ENCODE assay signal across 11 cellular contexts in genomic region chrX:33339219-33339618, GRCh38.
A peak's percentile ranks its signal among the peaks of the same experiment; 100 is the strongest.
DNase-seq lines count a peak whose midpoint lies in the region; ATAC-seq and TF ChIP-seq lines count a peak whose summit lies in the region.
"Had no signal": no experiment of that assay in that cellular context is flagged by ENCODE, and none has a peak within 500 bp of the region (broad histone marks: within the 10 kb centered on the region; RNA-seq: fewer than 3 reads in every experiment).

No MANE protein-coding gene starts in this region.

- no peaks in the 10 kb centered on the region for H3K9me1 ChIP-seq in IMR-90 (ENCODE audit: insufficient read depth, low read length)

- TF ChIP-seq CTCF in IMR-90 (conservative IDR thresholded peaks at IDR 0.05; ENCODE audit: low read depth, low read length) (no peak), hepatocyte (IDR thresholded peaks at IDR 0.05; ENCODE audit: poor library complexity) (peak; percentile 23)

- H4K91ac ChIP-seq in IMR-90 (ENCODE audit: insufficient read depth, low read depth, low read length), result no peak overlapping the region

- no peaks in the 10 kb centered on the region for H3K9me2 ChIP-seq in hepatocyte (replicated peaks; ENCODE audit: insufficient read depth)

- ATAC-seq in IMR-90 (ENCODE audit: low read depth) (peak; percentile 42), HG03159 (IDR thresholded peaks at IDR 0.05; ENCODE audit: unreplicated experiment) (no peak)

- no peak overlapping the region for H2BK20ac ChIP-seq in IMR-90 (ENCODE audit: low read depth, low read length)

- H3K4me2 ChIP-seq in IMR-90 (ENCODE audit: low read depth, low read length) (peak overlapping the region; percentile 79), hepatocyte (peak overlapping the region; percentile 69)

- no peaks in the 10 kb centered on the region for H3K79me2 ChIP-seq in hepatocyte

- in situ Hi-C loops in IMR-90 (cut with MboI; ENCODE audit: low sequenced_read_pairs), result loop anchor here (10.0 kb wide), 1 partner anchor 804 kb away; no protein-coding TSS in a partner anchor

- H3K56ac ChIP-seq in IMR-90 (ENCODE audit: extremely low read depth, insufficient read depth, low read length), result no peak overlapping the region

- H3K79me1 ChIP-seq in IMR-90 (ENCODE audit: low read depth in 1 of 2, low read length in 2 of 2), result no peaks in the 10 kb centered on the region

- no peaks in the 10 kb centered on the region for H3K9me3 ChIP-seq in IMR-90 (ENCODE audit: control insufficient read depth, insufficient read depth, low read length)
- H3K9me3 ChIP-seq in hepatocyte (ENCODE audit: low read depth), result no peaks in the 10 kb centered on the region
- H3K9me3 ChIP-seq in stomach smooth muscle (ENCODE audit: control insufficient read depth in 2 of 2, low read length in 2 of 2), result no peaks in the 10 kb centered on the region

- no peaks in the 10 kb centered on the region for H3K4me1 ChIP-seq in IMR-90 (ENCODE audit: control insufficient read depth, insufficient read depth, low read length)
- no peaks in the 10 kb centered on the region for H3K4me1 ChIP-seq in hepatocyte (ENCODE audit: insufficient read depth)
- H3K4me1 ChIP-seq in stomach smooth muscle (ENCODE audit: control insufficient read depth, insufficient read depth, low read length), result no peaks in the 10 kb centered on the region

- H3K4me3 Mint-ChIP-seq in activated naive CD8-positive, alpha-beta T cell treated with anti-CD3 and anti-CD28 coated beads for 36 hours, result no peak overlapping the region
- H3K4me3 Mint-ChIP-seq: activated naive CD4-positive, alpha-beta T cell treated with anti-CD3 and anti-CD28 coated beads, Interleukin-2, amount 50 U/mL, for 24 hours had no signal

- no peaks in the 10 kb centered on the region for H3K4me1 Mint-ChIP-seq in activated naive CD8-positive, alpha-beta T cell treated with anti-CD3 and anti-CD28 coated beads for 36 hours
- H3K4me1 Mint-ChIP-seq: activated naive CD4-positive, alpha-beta T cell treated with anti-CD3 and anti-CD28 coated beads, Interleukin-2, amount 50 U/mL, for 24 hours had no signal

- no peak overlapping the region for H4K5ac ChIP-seq in IMR-90 (ENCODE audit: low read depth, low read length)

- TF ChIP-seq POLR2A in IMR-90 (IDR thresholded peaks at IDR 0.05; ENCODE audit: low read depth, low read length), result no peak

- POLR2A ChIA-PET in IMR-90 (lab: Charles Lee; ENCODE audit: unreplicated experiment), result no interaction called here

- no peak overlapping the region for H2AK9ac ChIP-seq in IMR-90 (replicated peaks; ENCODE audit: low read depth, low read length, poor library complexity)

- intact Hi-C loops in IMR-90 (cut with micrococcal nuclease), result loop anchor here (5.0 kb wide), 1 partner anchor 127 kb away; the partner anchor contains the start of gene DMD

- DNase-seq in IMR-90 (peak; percentile 16), SHP77 treated with DMSO at 0.1 percent for 48 hours (lab: John Stamatoyannopoulos, UW) (peak; percentile 54), hepatocyte (ENCODE audit: low spot score) (peak; percentile 10), mesenteric fat pad (ENCODE audit: low spot score) (no peak), SW 1271 (lab: John Stamatoyannopoulos, UW) (no peak)
- DNase-seq in activated naive CD8-positive, alpha-beta T cell treated with anti-CD3 and anti-CD28 coated beads for 36 hours, result no peak
- DNase-seq: activated CD4-positive, alpha-beta T cell treated with anti-CD3 and anti-CD28 coated beads, Interleukin-2, amount 50 U/mL, for 1 hour; T-helper 1 cell had no signal

- H2BK5ac ChIP-seq in IMR-90 (ENCODE audit: low read depth, low read length, poor library complexity, severe bottlenecking), result no peak overlapping the region

- H3K14ac ChIP-seq in IMR-90 (replicated peaks; ENCODE audit: low read depth, low read length), result no peak overlapping the region

- no peaks in the 10 kb centered on the region for H3K9me3 Mint-ChIP-seq in activated naive CD8-positive, alpha-beta T cell treated with anti-CD3 and anti-CD28 coated beads for 36 hours
- H3K9me3 Mint-ChIP-seq: activated naive CD4-positive, alpha-beta T cell treated with anti-CD3 and anti-CD28 coated beads, Interleukin-2, amount 50 U/mL, for 24 hours had no signal

- H3K18ac ChIP-seq in IMR-90 (ENCODE audit: low read depth, low read length), result no peak overlapping the region

- H3K9ac ChIP-seq in IMR-90 (ENCODE audit: low read depth, low read length), result no peak overlapping the region
- peak overlapping the region in 1 of 2 donors; percentile 28 for H3K9ac ChIP-seq in stomach smooth muscle (ENCODE audit: low read length in 2 of 2)

- CTCF ChIA-PET in IMR-90 (lab: Yijun Ruan, JAX), result interaction anchor here (0.5 kb wide), 1 partner anchor 124 kb away, joined by 6 read pairs; no protein-coding TSS in a partner anchor

- no peak overlapping the region for H2BK120ac ChIP-seq in IMR-90 (ENCODE audit: low read depth, low read length)

- TF ChIP-seq RAD21 in IMR-90 (IDR thresholded peaks at IDR 0.05; ENCODE audit: low read length), result no peak

- no peak overlapping the region for H2AK5ac ChIP-seq in IMR-90 (ENCODE audit: low read depth, low read length)

- WGBS in IMR-90 (ENCODE audit: extremely low coverage in 2 of 2, insufficient read length in 1 of 2), 2 experiments, result 52% methylated on average over 6 of the region's 9 CpGs; no CpG with 5 or more reads in 1 of the 2 experiments
- 18% methylated on average over 9 of the region's 9 CpGs for WGBS in hepatocyte (ENCODE audit: low lambda C conversion rate, missing lambda C conversion rate)

- no peak overlapping the region for H2AFZ ChIP-seq in IMR-90 (replicated peaks; ENCODE audit: low read length, poor library complexity)
- H2AFZ ChIP-seq in hepatocyte, result peak overlapping the region; percentile 47

- no peaks in the 10 kb centered on the region for H3K27me3 Mint-ChIP-seq in activated naive CD8-positive, alpha-beta T cell treated with anti-CD3 and anti-CD28 coated beads for 36 hours
- H3K27me3 Mint-ChIP-seq: activated naive CD4-positive, alpha-beta T cell treated with anti-CD3 and anti-CD28 coated beads, Interleukin-2, amount 50 U/mL, for 24 hours had no signal

- dilution Hi-C loops in IMR-90 (cut with HindIII; ENCODE audit: low sequenced_read_pairs, unreplicated experiment), result no loop called here

- H3K27me3 ChIP-seq in IMR-90 (ENCODE audit: control insufficient read depth, insufficient read depth, low read length) (no peaks in the 10 kb centered on the region), hepatocyte (no peaks in the 10 kb centered on the region), stomach smooth muscle (ENCODE audit: control insufficient read depth in 1 of 2, insufficient read depth in 2 of 2, low read length in 2 of 2) (no peaks in the 10 kb centered on the region)

- H3K36me3 ChIP-seq in IMR-90 (ENCODE audit: control insufficient read depth, insufficient read depth, low read length) (no peaks in the 10 kb centered on the region), hepatocyte (replicated peaks; ENCODE audit: insufficient read depth, low read depth) (no peaks in the 10 kb centered on the region), stomach smooth muscle (ENCODE audit: control insufficient read depth in 2 of 2, insufficient read depth in 2 of 2, low read length in 2 of 2) (no peaks in the 10 kb centered on the region)

- H3K27ac Mint-ChIP-seq in activated naive CD8-positive, alpha-beta T cell treated with anti-CD3 and anti-CD28 coated beads for 36 hours, result no peak overlapping the region
- H3K27ac Mint-ChIP-seq: activated naive CD4-positive, alpha-beta T cell treated with anti-CD3 and anti-CD28 coated beads, Interleukin-2, amount 50 U/mL, for 24 hours had no signal

- no peak overlapping the region for H3K23ac ChIP-seq in IMR-90 (ENCODE audit: low read depth, low read length)

- no peaks in the 10 kb centered on the region for H3K36me3 Mint-ChIP-seq in activated naive CD8-positive, alpha-beta T cell treated with anti-CD3 and anti-CD28 coated beads for 36 hours
- H3K36me3 Mint-ChIP-seq: activated naive CD4-positive, alpha-beta T cell treated with anti-CD3 and anti-CD28 coated beads, Interleukin-2, amount 50 U/mL, for 24 hours had no signal

- H4K20me1 ChIP-seq in IMR-90 (ENCODE audit: insufficient read depth, low read length), result no peaks in the 10 kb centered on the region
- no peaks in the 10 kb centered on the region for H4K20me1 ChIP-seq in hepatocyte (ENCODE audit: insufficient read depth, poor library complexity, severe bottlenecking)

- H3K27ac ChIP-seq in IMR-90 (ENCODE audit: insufficient read depth, low read length) (no peak overlapping the region), hepatocyte (no peak overlapping the region), stomach smooth muscle (ENCODE audit: low read length) (no peak overlapping the region)

- BruUV-seq in IMR-90 (replicated peaks; lab: Mats Ljungman, UMichigan), result no TSS peak

- H2BK15ac ChIP-seq in IMR-90 (ENCODE audit: low read depth, low read length), result no peak overlapping the region

- no peak overlapping the region for H4K8ac ChIP-seq in IMR-90 (ENCODE audit: low read depth in 2 of 2, low read length in 2 of 2)

- H3K4me3 ChIP-seq in IMR-90 (ENCODE audit: insufficient read depth, low read depth, low read length) (no peak overlapping the region), hepatocyte (peak overlapping the region; percentile 14), stomach smooth muscle (ENCODE audit: low read length in 2 of 2) (peak overlapping the region; percentile 64 to 69)

- H3K4ac ChIP-seq in IMR-90 (ENCODE audit: low read depth, low read length), result no peak overlapping the region

TF ChIP-seq in IMR-90, 13 proteins besides CTCF, POLR2A, EP300 and RAD21:
- TF ChIP-seq RFX5 (IDR thresholded peaks at IDR 0.05; ENCODE audit: low read depth, low read length) (no peak), NFE2L2 (IDR thresholded peaks at IDR 0.05; ENCODE audit: low read depth, low read length) (no peak), MAFK (IDR thresholded peaks at IDR 0.05; ENCODE audit: low read depth, low read length) (no peak), SMC3 (IDR thresholded peaks at IDR 0.05; ENCODE audit: low read depth, low read length) (no peak)

Comparison
In these comparisons a context has a peak if more than half of its experiments do, and no peak if none do; other contexts are left out.
1. DNase-seq: peak in IMR-90 (single experiment), SHP77 treated with DMSO at 0.1 percent for 48 hours (single experiment) and hepatocyte (single experiment); none in mesenteric fat pad (single experiment), SW 1271 (0 of 2) and activated naive CD8-positive, alpha-beta T cell treated with anti-CD3 and anti-CD28 coated beads for 36 hours (single experiment).